Comparison of ENCODE assay signal across 9 cellular contexts in genomic region chr17:40068129-40068581, GRCh38. TPM values are rescaled to one million over a fixed set of nuclear protein-coding genes. Genes with fewer than 3 reads are reported as not detected.
DNase-seq lines count a peak whose midpoint lies in the region; ATAC-seq, FAIRE-seq and TF ChIP-seq lines count a peak whose summit lies in the region.
"Had no signal": no experiment of that assay in that cellular context is flagged by ENCODE, and none has a peak within 500 bp of the region (broad histone marks: within the 10 kb centered on the region; RNA-seq: fewer than 3 reads in every experiment).

No MANE protein-coding gene starts in this region.

- H3K4me3 Mint-ChIP-seq in IgD-negative memory B cell: peak overlapping the region in 3 of 4 donors; percentile 52 to 96 (median 92)
- peak overlapping the region; percentile 87 for H3K4me3 Mint-ChIP-seq in activated naive CD8-positive, alpha-beta T cell
- H3K4me3 Mint-ChIP-seq in stimulated activated naive B cell treated with anti-CD40 and anti-IgM and Interleukin-4, amounts not matched to agents 10 μg/mL and 1 μg/mL and 100 μg/mL, for 72 hours: peak overlapping the region; percentile 88 to 92

- peaks cover 23 to 47% (median 38%) of the 10 kb centered on the region in 3 donors for H3K4me1 Mint-ChIP-seq in IgD-negative memory B cell
- peaks cover 77% of the 10 kb centered on the region for H3K4me1 Mint-ChIP-seq in activated naive CD8-positive, alpha-beta T cell (ENCODE audit: low read depth)
- H3K4me1 Mint-ChIP-seq in stimulated activated naive B cell treated with anti-CD40 and anti-IgM and Interleukin-4, amounts not matched to agents 10 μg/mL and 1 μg/mL and 100 μg/mL, for 72 hours: peaks cover 57 to 86% of the 10 kb centered on the region in 2 donors

- no peaks in the 10 kb centered on the region for H3K36me3 Mint-ChIP-seq in IgD-negative memory B cell
- no peaks in the 10 kb centered on the region for H3K36me3 Mint-ChIP-seq in activated naive CD8-positive, alpha-beta T cell
- no peaks in the 10 kb centered on the region for H3K36me3 Mint-ChIP-seq in stimulated activated naive B cell treated with anti-CD40 and anti-IgM and Interleukin-4, amounts not matched to agents 10 μg/mL and 1 μg/mL and 100 μg/mL, for 72 hours

- no peak for ATAC-seq in stimulated activated naive B cell treated with anti-CD40 and anti-IgM and Interleukin-4, amounts not matched to agents 10 μg/mL and 1 μg/mL and 100 μg/mL, for 72 hours (replicated peaks)
- no peak for ATAC-seq in GM18505 (IDR thresholded peaks at IDR 0.05; ENCODE audit: unreplicated experiment)

- H3K9me3 ChIP-seq in kidney (ENCODE audit: control insufficient read depth in 1 of 2, low read length in 2 of 2): no peaks in the 10 kb centered on the region

- no peaks in the 10 kb centered on the region for H3K9me3 Mint-ChIP-seq in IgD-negative memory B cell
- H3K9me3 Mint-ChIP-seq in activated naive CD8-positive, alpha-beta T cell (ENCODE audit: low read depth): no peaks in the 10 kb centered on the region
- no peaks in the 10 kb centered on the region for H3K9me3 Mint-ChIP-seq in stimulated activated naive B cell treated with anti-CD40 and anti-IgM and Interleukin-4, amounts not matched to agents 10 μg/mL and 1 μg/mL and 100 μg/mL, for 72 hours
- H3K9me3 Mint-ChIP-seq: dendritic cell treated with granulocyte-macrophage colony-stimulating factor and Interleukin-4, amounts not matched to agents 40 ng/mL and 50 ng/mL, for 4 days had no signal

- H3K27ac Mint-ChIP-seq in IgD-negative memory B cell: peak overlapping the region; percentile 67 to 90 (median 75)
- H3K27ac Mint-ChIP-seq in activated naive CD8-positive, alpha-beta T cell: peak overlapping the region; percentile 93
- peak overlapping the region; percentile 86 for H3K27ac Mint-ChIP-seq in stimulated activated naive B cell treated with anti-CD40 and anti-IgM and Interleukin-4, amounts not matched to agents 10 μg/mL and 1 μg/mL and 100 μg/mL, for 72 hours

- TF ChIP-seq POLR2A in GM18505 (IDR thresholded peaks at IDR 0.05; ENCODE audit: borderline replicate concordance, extremely low read depth, insufficient read depth, insufficient read length): no peak

- FAIRE-seq in kidney (lab: Jason Lieb, UNC): no peak

- peak overlapping the region; percentile 58 to 80 for H3K9ac ChIP-seq in kidney (ENCODE audit: low read length in 2 of 2)

- no peak for TF ChIP-seq CTCF in kidney (IDR thresholded peaks at IDR 0.05; ENCODE audit: borderline replicate concordance, extremely low read depth, insufficient read depth)

- peak overlapping the region; percentile 93 to 97 for H3K27ac ChIP-seq in kidney (ENCODE audit: low read depth in 2 of 2, low read length in 2 of 2)

- no peaks in the 10 kb centered on the region for H3K36me3 ChIP-seq in kidney (ENCODE audit: control insufficient read depth in 1 of 2, insufficient read depth in 2 of 2, low read length in 2 of 2)

- H3K4me3 ChIP-seq in kidney (ENCODE audit: low read length in 2 of 2): peak overlapping the region; percentile 18 to 47

- peaks cover 5% of the 10 kb centered on the region for H3K27me3 Mint-ChIP-seq in IgD-negative memory B cell
- no peaks in the 10 kb centered on the region for H3K27me3 Mint-ChIP-seq in activated naive CD8-positive, alpha-beta T cell
- no peaks in the 10 kb centered on the region for H3K27me3 Mint-ChIP-seq in stimulated activated naive B cell treated with anti-CD40 and anti-IgM and Interleukin-4, amounts not matched to agents 10 μg/mL and 1 μg/mL and 100 μg/mL, for 72 hours

- DNase-seq in kidney (no peak), NCI-H2171 (lab: John Stamatoyannopoulos, UW) (no peak), kidney glomerular epithelial cell (lab: John Stamatoyannopoulos, UW) (no peak)
- no peak for DNase-seq in stimulated activated naive B cell treated with anti-CD40 and anti-IgM and Interleukin-4, amounts not matched to agents 10 μg/mL and 1 μg/mL and 100 μg/mL, for 72 hours
- DNase-seq in stimulated activated CD4-positive, alpha-beta T cell treated with anti-CD3 and anti-CD28 coated beads, Interleukin-2, amount 100 ng/mL, for 24 hours: no peak

- intact Hi-C loops in kidney (cut with DNase I): no loop called here

- peaks cover 73 to 77% of the 10 kb centered on the region in 2 donors for H3K4me1 ChIP-seq in kidney (ENCODE audit: control insufficient read depth in 1 of 2, insufficient read depth in 1 of 2, low read depth in 1 of 2, low read length in 2 of 2)

RNA-seq across cellular contexts. Expression of gene THRA, which starts 5.4 kb away (rescaled TPM):
- polyA plus RNA-seq in IgD-negative memory B cell: 4.6 TPM
- total RNA-seq in kidney: 63.9 TPM
- 40.8 TPM for polyA plus RNA-seq in kidney (ENCODE audit: insufficient read depth, low read depth, low replicate concordance)

RNA-seq across cellular contexts. Expression of gene MED24, which starts 13.9 kb away (rescaled TPM):
- polyA plus RNA-seq in IgD-negative memory B cell (51.9 TPM), kidney (ENCODE audit: insufficient read depth, low read depth, low replicate concordance) (53.7 TPM)
- total RNA-seq in kidney: 66.3 TPM

RNA-seq across cellular contexts. Expression of gene NR1D1, which starts 32.2 kb away (rescaled TPM):
- polyA plus RNA-seq in IgD-negative memory B cell (3.6 TPM), kidney (ENCODE audit: insufficient read depth, low read depth, low replicate concordance) (7.1 TPM)
- 30.8 TPM for total RNA-seq in kidney

RNA-seq across cellular contexts. Expression of gene CSF3, which starts 52.9 kb away (rescaled TPM):
- polyA plus RNA-seq in IgD-negative memory B cell (not detected), kidney (ENCODE audit: insufficient read depth, low read depth, low replicate concordance) (not detected)
- not detected for total RNA-seq in kidney

RNA-seq across cellular contexts. Expression of gene MSL1, which starts 53.6 kb away (rescaled TPM):
- polyA plus RNA-seq in IgD-negative memory B cell (10.1 TPM), kidney (ENCODE audit: insufficient read depth, low read depth, low replicate concordance) (34.9 TPM)
- 75.4 TPM for total RNA-seq in kidney
